Comparison of ENCODE assay signal across 16 cellular contexts in genomic region chr21:36208326-36209013, GRCh38.
"Had no signal": no experiment of that assay in that cellular context is flagged by ENCODE, and none has a peak within 500 bp of the region (broad histone marks: within the 10 kb centered on the region; RNA-seq: fewer than 3 reads in every experiment).

No MANE protein-coding gene starts in this region.

- H3K4me3 ChIP-seq: adrenal gland, mucosa of descending colon, ovary, skin epidermis, suprapubic skin, transverse colon had no signal

- ATAC-seq: effector memory CD8-positive, alpha-beta T cell; left ventricle myocardium superior; mucosa of descending colon; naive thymus-derived CD4-positive, alpha-beta T cell; stimulated activated naive CD8-positive, alpha-beta T cell treated with anti-CD3 and anti-CD28 coated beads, Interleukin-15, amount 100 ng/mL, for 72 hours had no signal

- H3K9me3 Mint-ChIP-seq: activated CD4-positive, alpha-beta T cell treated with anti-CD3 and anti-CD28 coated beads, Interleukin-2, amount 10 ng/mL, durations not matched to agents 24 days and 14 days; activated naive CD4-positive, alpha-beta T cell treated with anti-CD3 and anti-CD28 coated beads, Interleukin-2, amount 50 U/mL, for 72 hours; activated T-cell treated with anti-CD3 and anti-CD28 coated beads, Interleukin-2, amount 50 U/mL, for 72 hours; effector memory CD8-positive, alpha-beta T cell; immature natural killer cell; memory B cell; naive thymus-derived CD4-positive, alpha-beta T cell; stimulated activated naive CD8-positive, alpha-beta T cell treated with anti-CD3 and anti-CD28 coated beads, Interleukin-15, amount 100 ng/mL, for 72 hours had no signal

- H3K27me3 ChIP-seq: adrenal gland, ovary, suprapubic skin, transverse colon had no signal

- H3K9me3 ChIP-seq: adrenal gland, mucosa of descending colon, ovary, suprapubic skin, transverse colon had no signal

- H3K27me3 Mint-ChIP-seq: activated CD4-positive, alpha-beta T cell treated with anti-CD3 and anti-CD28 coated beads, Interleukin-2, amount 10 ng/mL, durations not matched to agents 24 days and 14 days; effector memory CD8-positive, alpha-beta T cell; memory B cell; naive thymus-derived CD4-positive, alpha-beta T cell; stimulated activated naive CD8-positive, alpha-beta T cell treated with anti-CD3 and anti-CD28 coated beads, Interleukin-15, amount 100 ng/mL, for 72 hours had no signal

- H3K36me3 ChIP-seq: adrenal gland, ovary had no signal

- DNase-seq: activated effector memory CD4-positive, alpha-beta T cell treated with anti-CD3 and anti-CD28 coated beads, Interleukin-2, amount 50 U/mL, for 16 hours; adrenal gland; effector memory CD8-positive, alpha-beta T cell; immature natural killer cell; left ventricle myocardium superior; mucosa of descending colon; ovary; stimulated activated naive CD8-positive, alpha-beta T cell treated with anti-CD3 and anti-CD28 coated beads, Interleukin-15, amount 100 ng/mL, for 72 hours; transverse colon had no signal

- H3K27ac ChIP-seq: adrenal gland, ovary, skin epidermis, suprapubic skin, transverse colon had no signal

- H3K4me3 Mint-ChIP-seq: activated CD4-positive, alpha-beta T cell treated with anti-CD3 and anti-CD28 coated beads, Interleukin-2, amount 10 ng/mL, durations not matched to agents 24 days and 14 days; activated T-cell treated with anti-CD3 and anti-CD28 coated beads, Interleukin-2, amount 50 U/mL, for 72 hours; effector memory CD8-positive, alpha-beta T cell; immature natural killer cell; memory B cell; naive thymus-derived CD4-positive, alpha-beta T cell; stimulated activated naive CD8-positive, alpha-beta T cell treated with anti-CD3 and anti-CD28 coated beads, Interleukin-15, amount 100 ng/mL, for 72 hours had no signal

- H3K27ac Mint-ChIP-seq: activated CD4-positive, alpha-beta T cell treated with anti-CD3 and anti-CD28 coated beads, Interleukin-2, amount 10 ng/mL, durations not matched to agents 24 days and 14 days; activated T-cell treated with anti-CD3 and anti-CD28 coated beads, Interleukin-2, amount 50 U/mL, for 72 hours; immature natural killer cell; memory B cell had no signal
